Comparison of ENCODE assay signal across 20 cellular contexts in the genomic region with DNA sequence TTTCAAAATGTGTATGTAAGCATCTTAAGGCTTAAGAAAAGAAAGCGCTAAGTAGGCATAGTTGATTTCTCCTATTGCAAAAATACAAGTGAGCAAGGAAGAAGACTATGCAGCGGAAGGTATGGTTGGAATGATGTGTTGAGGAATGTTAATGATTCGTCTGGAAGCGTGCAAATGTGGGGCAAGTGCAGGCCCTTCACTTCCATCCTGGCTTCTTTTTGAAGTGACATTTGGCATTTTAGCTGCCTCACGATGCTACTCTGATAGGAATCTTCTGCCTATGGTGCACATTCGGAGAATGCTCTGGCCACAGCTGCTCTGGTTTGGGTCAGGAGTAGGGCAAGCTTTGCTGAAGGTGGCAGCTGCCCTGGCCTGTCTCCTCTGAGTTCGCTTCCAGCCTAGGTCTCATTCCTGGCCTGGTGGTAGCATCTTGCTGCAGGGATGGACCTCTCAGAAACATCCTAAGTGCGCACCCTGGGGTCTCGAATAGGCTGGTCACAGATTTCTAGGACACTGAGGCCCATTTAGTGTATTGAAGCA. TPM values are rescaled to one million over a fixed set of nuclear protein-coding genes. Genes with fewer than 3 reads are reported as not detected.
DNase-seq lines count a peak whose midpoint lies in the region; ATAC-seq, FAIRE-seq and TF ChIP-seq lines count a peak whose summit lies in the region.
"Had no signal": no experiment of that assay in that cellular context is flagged by ENCODE, and none has a peak within 500 bp of the region (broad histone marks: within the 10 kb centered on the region; RNA-seq: fewer than 3 reads in every experiment).

No MANE protein-coding gene starts in this region.

- no peaks in the 10 kb centered on the region for H3K79me2 ChIP-seq in mesendoderm (ENCODE audit: control insufficient read depth, insufficient read depth, low read length)

- H3K9me3 ChIP-seq in neuronal stem cell (replicated peaks in 1 of 2; ENCODE audit: control insufficient read depth in 2 of 2, insufficient read depth in 1 of 2, low read depth in 1 of 2, low read length in 2 of 2), result peaks cover 6 to 8% of the 10 kb centered on the region in 2 donors
- H3K9me3 ChIP-seq in upper lobe of right lung, result no peaks in the 10 kb centered on the region
- H3K9me3 ChIP-seq in spleen, result no peaks in the 10 kb centered on the region

- H3K18ac ChIP-seq in mesendoderm (ENCODE audit: low read length) (no peak overlapping the region), neuronal stem cell (ENCODE audit: low read length) (peak overlapping the region; percentile 67)

- H4K91ac ChIP-seq in neuronal stem cell (ENCODE audit: low read depth, low read length, poor library complexity), result no peak overlapping the region

- H3K14ac ChIP-seq in neuronal stem cell (ENCODE audit: low read length), result no peak overlapping the region

- H3K4me3 ChIP-seq in bronchial epithelial cell (ENCODE audit: low read depth, low read length), result no peak overlapping the region
- no peak overlapping the region for H3K4me3 ChIP-seq in mesendoderm (ENCODE audit: low read length)
- H3K4me3 ChIP-seq in neuronal stem cell (ENCODE audit: low read length in 2 of 2), result no peak overlapping the region
- no peak overlapping the region for H3K4me3 ChIP-seq in upper lobe of right lung
- no peak overlapping the region for H3K4me3 ChIP-seq in spleen
- H3K4me3 ChIP-seq: GM23338 had no signal

- H2AK5ac ChIP-seq in mesendoderm (ENCODE audit: low read length), result no peak overlapping the region
- no peak overlapping the region for H2AK5ac ChIP-seq in neuronal stem cell (ENCODE audit: low read depth, low read length)

- intact Hi-C loops in upper lobe of right lung (cut with DNase I), result no loop called here
- intact Hi-C loops in spleen (cut with DNase I; ENCODE audit: low total_unique reads), result no loop called here

- H3K23ac ChIP-seq in mesendoderm (ENCODE audit: low read length), result no peak overlapping the region
- no peak overlapping the region for H3K23ac ChIP-seq in neuronal stem cell (ENCODE audit: low read depth, low read length, poor library complexity)

- H3K4me1 ChIP-seq in mesendoderm (ENCODE audit: control insufficient read depth, low read depth, low read length) (no peaks in the 10 kb centered on the region), neuronal stem cell (ENCODE audit: control insufficient read depth in 2 of 2, insufficient read depth in 1 of 2, low read depth in 1 of 2, low read length in 2 of 2) (peaks cover 5 to 17% of the 10 kb centered on the region in 2 donors), upper lobe of right lung (no peaks in the 10 kb centered on the region), spleen (peaks cover 0 to 19% (median 0%) of the 10 kb centered on the region in 6 donors)

- H3K36me3 ChIP-seq in bronchial epithelial cell (ENCODE audit: control insufficient read depth, insufficient read depth, low read length), result no peaks in the 10 kb centered on the region
- no peaks in the 10 kb centered on the region for H3K36me3 ChIP-seq in mesendoderm (ENCODE audit: control insufficient read depth, insufficient read depth, low read length)
- H3K36me3 ChIP-seq in neuronal stem cell (replicated peaks in 1 of 2; ENCODE audit: control insufficient read depth in 2 of 2, insufficient read depth in 2 of 2, low read length in 2 of 2), result no peaks in the 10 kb centered on the region
- H3K36me3 ChIP-seq in upper lobe of right lung, result no peaks in the 10 kb centered on the region
- no peaks in the 10 kb centered on the region for H3K36me3 ChIP-seq in spleen

- no peak overlapping the region for H3K27ac ChIP-seq in mesendoderm (ENCODE audit: low read depth, low read length)
- H3K27ac ChIP-seq in neuronal stem cell (replicated peaks; ENCODE audit: low read length), result no peak overlapping the region
- H3K27ac ChIP-seq in upper lobe of right lung, result no peak overlapping the region
- no peak overlapping the region for H3K27ac ChIP-seq in spleen

- H3K4me2 ChIP-seq in mesendoderm (ENCODE audit: low read length), result no peak overlapping the region
- no peak overlapping the region for H3K4me2 ChIP-seq in neuronal stem cell (ENCODE audit: insufficient read depth, low read length, poor library complexity, severe bottlenecking)
- H3K4me2 ChIP-seq: GM23338 had no signal

- no peak for DNase-seq in bronchial epithelial cell (ENCODE audit: low read depth)
- peak; percentile 37 for DNase-seq in mesendoderm
- no peak for DNase-seq in neuronal stem cell (ENCODE audit: low spot score)
- DNase-seq in upper lobe of right lung, result no peak
- DNase-seq in spleen, result no peak
- DNase-seq in DMS153 treated with DMSO at 0.1 percent for 48 hours (lab: John Stamatoyannopoulos, UW; ENCODE audit: unreplicated experiment), result no peak
- DNase-seq in left lobe of liver (ENCODE audit: low spot score), result no peak
- DNase-seq: C1 segment of cervical spinal cord; CD4-positive, CD25-positive, alpha-beta regulatory T cell; CD8-positive, alpha-beta memory T cell; DMS 273 treated with DMSO at 0.1 percent for 48 hours; DMS53; DMS79 treated with DMSO at 0.1 percent for 48 hours; H9 had no signal

- no peak overlapping the region for H2BK15ac ChIP-seq in mesendoderm (replicated peaks; ENCODE audit: low read depth)
- H2BK15ac ChIP-seq in neuronal stem cell (ENCODE audit: low read length), result no peak overlapping the region

- H2BK5ac ChIP-seq in mesendoderm (ENCODE audit: low read length) (no peak overlapping the region), neuronal stem cell (ENCODE audit: low read length) (no peak overlapping the region)

- no CpG with 5 or more reads among the region's 9 CpGs for WGBS in mesendoderm (ENCODE audit: extremely low coverage, insufficient coverage, low lambda C conversion rate)
- WGBS in neuronal stem cell (ENCODE audit: extremely low coverage in 2 of 2, insufficient read length in 2 of 2, insufficient replicate concordance in 1 of 2), 2 donors, result 100% methylated on average over 2 of the region's 9 CpGs; no CpG with 5 or more reads in 1 of the 2 donors
- 87 to 98% (median 90%) methylated on average over 9 of the region's 9 CpGs for WGBS in spleen, 5 donors

- ATAC-seq in upper lobe of right lung (peak; percentile 42), left lobe of liver (no peak), GM21423 (IDR thresholded peaks at IDR 0.05; ENCODE audit: unreplicated experiment) (no peak)
- ATAC-seq: GM23338, HCT116 had no signal

- H3K9ac ChIP-seq in mesendoderm (ENCODE audit: low read length) (no peak overlapping the region), neuronal stem cell (ENCODE audit: low read depth, low read length, poor library complexity) (no peak overlapping the region)

- H3K27me3 ChIP-seq in bronchial epithelial cell (ENCODE audit: control insufficient read depth, insufficient read depth, low read length), result no peaks in the 10 kb centered on the region
- H3K27me3 ChIP-seq in mesendoderm (ENCODE audit: insufficient read depth, low read length, poor library complexity), result no peaks in the 10 kb centered on the region
- peaks cover 0 to 41% (median 2%) of the 10 kb centered on the region in 3 experiments for H3K27me3 ChIP-seq in neuronal stem cell (ENCODE audit: control insufficient read depth in 3 of 3, insufficient read depth in 3 of 3, low read depth in 1 of 3, low read length in 3 of 3)
- H3K27me3 ChIP-seq in upper lobe of right lung, result no peaks in the 10 kb centered on the region
- H3K27me3 ChIP-seq in spleen (replicated peaks in 1 of 7), result peaks cover 0 to 8% (median 0%) of the 10 kb centered on the region in 7 donors

- no peak overlapping the region for H2AFZ ChIP-seq in neuronal stem cell (ENCODE audit: low read length)
- H2AFZ ChIP-seq: GM23338 had no signal

- TF ChIP-seq CTCF in bronchial epithelial cell (IDR thresholded peaks at IDR 0.05; ENCODE audit: insufficient read depth, low read length, severe bottlenecking), result no peak
- TF ChIP-seq CTCF in upper lobe of right lung (IDR thresholded peaks at IDR 0.05), result no peak
- no peak for TF ChIP-seq CTCF in spleen (IDR thresholded peaks at IDR 0.05 in 8 of 11, conservative IDR thresholded peaks at IDR 0.05 in 3 of 11)

- H2BK12ac ChIP-seq in neuronal stem cell (ENCODE audit: low read length), result no peak overlapping the region

- H4K5ac ChIP-seq in mesendoderm (ENCODE audit: low read length), result no peak overlapping the region

- H2BK120ac ChIP-seq in mesendoderm (ENCODE audit: low read depth, low read length) (no peak overlapping the region), neuronal stem cell (ENCODE audit: low read depth, low read length) (no peak overlapping the region)

- no peak overlapping the region for H4K8ac ChIP-seq in mesendoderm (ENCODE audit: low read depth, low read length)
- H4K8ac ChIP-seq in neuronal stem cell (ENCODE audit: low read depth, low read length), result no peak overlapping the region

- TF ChIP-seq POLR2A in spleen (IDR thresholded peaks at IDR 0.05), result no peak

- no peak overlapping the region for H3K4ac ChIP-seq in mesendoderm (ENCODE audit: low read depth, low read length)
- H3K4ac ChIP-seq in neuronal stem cell (ENCODE audit: low read length), result no peak overlapping the region

- H3K56ac ChIP-seq in mesendoderm (ENCODE audit: low read length), result no peak overlapping the region

- peak; percentile 60 for FAIRE-seq in bronchial epithelial cell (lab: Jason Lieb, UNC)
- FAIRE-seq: D721Med, G401.6, GM12892 had no signal

- H3K79me1 ChIP-seq in mesendoderm (ENCODE audit: low read length), result no peaks in the 10 kb centered on the region
- no peaks in the 10 kb centered on the region for H3K79me1 ChIP-seq in neuronal stem cell (ENCODE audit: low read depth, low read length)

RNA-seq across cellular contexts. Expression of a gene that starts 49.4 kb away (rescaled TPM):
- total RNA-seq in bronchial epithelial cell (1.3 and 2.4 TPM in 2 replicates), upper lobe of right lung (12.9 TPM), spleen (10 to 100 TPM; 10.2 to 42.8 (median 30.5) TPM), left lobe of liver (3.8 TPM)
- 28.6 TPM for polyA plus RNA-seq in mesendoderm (2013, experiment 1 of 2)
- 28.3 TPM for polyA plus RNA-seq in mesendoderm (2013, experiment 2 of 2)
- polyA plus RNA-seq in neuronal stem cell (2013, experiment 1 of 2), result 14.2 TPM
- 16.3 TPM for polyA plus RNA-seq in neuronal stem cell (2013, experiment 2 of 2)
- polyA plus RNA-seq in spleen, result 1 to 10 TPM in 1 of 3 donors, under 1 TPM in 2; 0.53 to 2.0 (median 1.00) TPM
- total RNA-seq: CD4-positive, CD25-positive, alpha-beta regulatory T cell; CD8-positive, alpha-beta memory T cell had no signal
- polyA plus RNA-seq: CD4-positive, CD25-positive, alpha-beta regulatory T cell; CD8-positive, alpha-beta memory T cell had no signal
